Comparison of ENCODE assay signal across 21 cellular contexts in genomic region chr4:141684785-141685184, GRCh38. TPM values are rescaled to one million over a fixed set of nuclear protein-coding genes. Genes with fewer than 3 reads are reported as not detected.
DNase-seq lines count a peak whose midpoint lies in the region; ATAC-seq, FAIRE-seq and TF ChIP-seq lines count a peak whose summit lies in the region.
"Had no signal": no experiment of that assay in that cellular context is flagged by ENCODE, and none has a peak within 500 bp of the region (broad histone marks: within the 10 kb centered on the region; RNA-seq: fewer than 3 reads in every experiment).

No MANE protein-coding gene starts in this region.

- POLR2A ChIA-PET in A549 (lab: Yijun Ruan, JAX) = no interaction called here

- no peaks in the 10 kb centered on the region for H3K9me3 ChIP-seq in A549
- H3K9me3 ChIP-seq in RWPE2 (ENCODE audit: severe bottlenecking) = no peaks in the 10 kb centered on the region
- H3K9me3 ChIP-seq in fibroblast of lung (ENCODE audit: control insufficient read depth, insufficient read depth, low read depth, low read length) = no peaks in the 10 kb centered on the region

- H2AFZ ChIP-seq in fibroblast of lung (ENCODE audit: low read length) = no peak overlapping the region
- H2AFZ ChIP-seq: PC-9 had no signal

- 1% methylated on average over 3 of the region's 3 CpGs for WGBS in A549 (ENCODE audit: missing lambda C conversion rate)

- TF ChIP-seq RAD21 in A549 (conservative IDR thresholded peaks at IDR 0.05 in 1 of 2, IDR thresholded peaks at IDR 0.05 in 1 of 2) = no peak

- no peak for TF ChIP-seq CTCF in A549 (IDR thresholded peaks at IDR 0.05)
- TF ChIP-seq CTCF in RWPE2 (IDR thresholded peaks at IDR 0.05; ENCODE audit: poor library complexity, severe bottlenecking) = no peak
- TF ChIP-seq CTCF in fibroblast of lung (conservative IDR thresholded peaks at IDR 0.05 in 1 of 2, IDR thresholded peaks at IDR 0.05 in 1 of 2; ENCODE audit: low read depth in 1 of 2, low read length in 2 of 2) = no peak

- no peak for TF ChIP-seq POLR2A in A549 (IDR thresholded peaks at IDR 0.05; ENCODE audit: low read length)
- no peak for TF ChIP-seq POLR2A in H54 (IDR thresholded peaks at IDR 0.05; ENCODE audit: low read depth, low read length)

- no peaks in the 10 kb centered on the region for H3K79me2 ChIP-seq in fibroblast of lung (ENCODE audit: control insufficient read depth, insufficient read depth, low read length)

- no peaks in the 10 kb centered on the region for H3K27me3 ChIP-seq in RWPE2 (ENCODE audit: insufficient read depth, poor library complexity, severe bottlenecking)
- H3K27me3 ChIP-seq in fibroblast of lung (ENCODE audit: control insufficient read depth, insufficient read depth, low read length) = no peaks in the 10 kb centered on the region
- H3K27me3 ChIP-seq: BLaER1 had no signal

- no peaks in the 10 kb centered on the region for H3K36me3 ChIP-seq in RWPE2 (ENCODE audit: low read depth)
- no peaks in the 10 kb centered on the region for H3K36me3 ChIP-seq in fibroblast of lung (ENCODE audit: control insufficient read depth, insufficient read depth, low read length)
- H3K36me3 ChIP-seq: BLaER1 had no signal

- FAIRE-seq in A549 (lab: Jason Lieb, UNC) (no peak), H54 (lab: Jason Lieb, UNC) (peak; percentile 20)

- peaks cover 75% of the 10 kb centered on the region for H3K4me1 ChIP-seq in A549
- peaks cover 18% of the 10 kb centered on the region for H3K4me1 ChIP-seq in RWPE2 (ENCODE audit: insufficient read depth, poor library complexity, severe bottlenecking)
- H3K4me1 ChIP-seq in fibroblast of lung (ENCODE audit: control insufficient read depth, extremely low read depth, insufficient read depth, low read length) = no peaks in the 10 kb centered on the region
- H3K4me1 ChIP-seq: BLaER1 had no signal

- DNase-seq in A549 (ENCODE audit: low read depth in 1 of 2, low spot score in 1 of 2) = no peak
- DNase-seq in H54 (ENCODE audit: insufficient read length, low spot score) = peak; percentile 11
- DNase-seq in RWPE2 (ENCODE audit: low spot score) = no peak
- peak; percentile 42 to 57 for DNase-seq in fibroblast of lung (ENCODE audit: low read depth in 2 of 2)
- DNase-seq in germinal center (ENCODE audit: low spot score) = no peak
- no peak for DNase-seq in HK-2 (ENCODE audit: unreplicated experiment)
- no peak for DNase-seq in activated gamma-delta T cell (lab: John Stamatoyannopoulos, UW)
- DNase-seq: 8988T; CD8-positive, alpha-beta T cell; H7; KBM-7; NCI-H1048; NCI-H146; NCI-H2081; NCI-H510A; NCI-H82; PC-9 had no signal

- no peak overlapping the region for H3K9ac ChIP-seq in fibroblast of lung (ENCODE audit: insufficient read depth, low read length)
- H3K9ac ChIP-seq: BLaER1 had no signal

- H3K4me2 ChIP-seq in A549 (peak overlapping the region; percentile 40), fibroblast of lung (ENCODE audit: extremely low read depth, insufficient read depth, low read length) (no peak overlapping the region)
- H3K4me2 ChIP-seq: BLaER1, PC-9 had no signal

- no peaks in the 10 kb centered on the region for H4K20me1 ChIP-seq in fibroblast of lung (ENCODE audit: control insufficient read depth, extremely low read depth, insufficient read depth, low read length)
- H4K20me1 ChIP-seq: BLaER1 had no signal

- CTCF ChIA-PET in A549 (lab: Yijun Ruan, JAX) = no interaction called here

- no peak for TF ChIP-seq EP300 in A549 (IDR thresholded peaks at IDR 0.05)

- ATAC-seq in A549 = 0 out of 6 replicates have a peak, but pooled peaks of 1 of the 2 experiments have one; percentile 27
- peak; percentile 74 for ATAC-seq in RWPE2 (ENCODE audit: low read depth)
- ATAC-seq in HG03442 (IDR thresholded peaks at IDR 0.05; ENCODE audit: unreplicated experiment) = no peak
- ATAC-seq: CD8-positive, alpha-beta T cell; Right ventricle myocardium inferior had no signal

- H3K4me3 ChIP-seq in A549 (no peak overlapping the region), RWPE2 (ENCODE audit: severe bottlenecking) (no peak overlapping the region), fibroblast of lung (replicated peaks in 1 of 4; ENCODE audit: control extremely low read depth in 1 of 4, insufficient read depth in 1 of 4, low read depth in 3 of 4, low read length in 4 of 4) (no peak overlapping the region)
- H3K4me3 ChIP-seq: BLaER1, PC-9, SK-N-MC had no signal

- peak overlapping the region; percentile 77 to 80 for H3K27ac ChIP-seq in A549
- peak overlapping the region; percentile 15 for H3K27ac ChIP-seq in RWPE2 (ENCODE audit: poor library complexity, severe bottlenecking)
- no peak overlapping the region for H3K27ac ChIP-seq in fibroblast of lung (ENCODE audit: insufficient read depth, low read length)
- H3K27ac ChIP-seq: BLaER1, PC-9, SK-N-MC had no signal

TF ChIP-seq in A549, 52 proteins besides CTCF, POLR2A, EP300 and RAD21:
- TF ChIP-seq ZSCAN20 (CRISPR knock-in tag; IDR thresholded peaks at IDR 0.05) (no peak), ELK1 (IDR thresholded peaks at IDR 0.05; ENCODE audit: low read depth, low read length) (no peak), BHLHE40 (IDR thresholded peaks at IDR 0.05; ENCODE audit: low read depth, low read length) (no peak), MAZ (IDR thresholded peaks at IDR 0.05; ENCODE audit: borderline replicate concordance, low read depth, low read length) (no peak), MYC (IDR thresholded peaks at IDR 0.05; ENCODE audit: borderline replicate concordance, low read length) (no peak), RNF2 (IDR thresholded peaks at IDR 0.05; ENCODE audit: borderline replicate concordance, low read depth) (no peak), GATA3 (IDR thresholded peaks at IDR 0.05; ENCODE audit: borderline replicate concordance) (no peak; the same call in 1 of the 2 replicates), CHD4 (IDR thresholded peaks at IDR 0.05; ENCODE audit: borderline replicate concordance) (no peak), MAX (IDR thresholded peaks at IDR 0.05) (no peak), KDM1A (IDR thresholded peaks at IDR 0.05; ENCODE audit: low read depth) (no peak), HDAC2 (IDR thresholded peaks at IDR 0.05) (no peak), FOSB (CRISPR knock-in tag; IDR thresholded peaks at IDR 0.05) (no peak), TP53 (CRISPR knock-in tag; IDR thresholded peaks at IDR 0.05) (no peak), SMC3 (IDR thresholded peaks at IDR 0.05) (no peak), TFCP2L1 (CRISPR knock-in tag; IDR thresholded peaks at IDR 0.05) (no peak)

RNA-seq across cellular contexts. Expression of gene IL15, which starts 48.4 kb away (rescaled TPM):
- polyA plus RNA-seq in A549 (2011; rRNA removed) (24.0 and 32.3 TPM in 2 replicates), A549 (2017; fragmentation: RNase III; extraction: RNeasy Plus Mini Kit Qiagen cat#74134 plus additional on column Dnase treatment) (12.7 to 16.2 TPM (median 14.1 TPM) in 3 replicates), fibroblast of lung (5.6 and 10.0 TPM in 2 replicates)
- 7.5 and 8.4 TPM in 2 replicates for polyA plus RNA-seq in A549 (2012; cell fraction: cytosol; rRNA removed)
- polyA plus RNA-seq in A549 (2012; cell fraction: nucleus; rRNA removed) = 14.6 and 15.2 TPM in 2 replicates
- 16.2 and 17.4 TPM in 2 replicates for polyA minus RNA-seq in A549 (2011; rRNA and poly(A)+ RNA removed)
- total RNA-seq in fibroblast of lung = 5.9 and 14.9 TPM in 2 replicates
- 4.4 and 4.9 TPM in 2 replicates for polyA plus RNA-seq in fibroblast of lung (2012)
- 0.75 and 0.78 TPM in 2 replicates for polyA minus RNA-seq in fibroblast of lung (ENCODE audit: low replicate concordance)

Comparison
In these comparisons a context has a peak if more than half of its experiments do, and no peak if none do; other contexts are left out.
1. DNase-seq: peak in H54 (single experiment) and fibroblast of lung (2 of 2); none in A549 (0 of 2), RWPE2 (single experiment), germinal center (single experiment), HK-2 (single experiment) and activated gamma-delta T cell (single experiment).